In the genomic region with DNA sequence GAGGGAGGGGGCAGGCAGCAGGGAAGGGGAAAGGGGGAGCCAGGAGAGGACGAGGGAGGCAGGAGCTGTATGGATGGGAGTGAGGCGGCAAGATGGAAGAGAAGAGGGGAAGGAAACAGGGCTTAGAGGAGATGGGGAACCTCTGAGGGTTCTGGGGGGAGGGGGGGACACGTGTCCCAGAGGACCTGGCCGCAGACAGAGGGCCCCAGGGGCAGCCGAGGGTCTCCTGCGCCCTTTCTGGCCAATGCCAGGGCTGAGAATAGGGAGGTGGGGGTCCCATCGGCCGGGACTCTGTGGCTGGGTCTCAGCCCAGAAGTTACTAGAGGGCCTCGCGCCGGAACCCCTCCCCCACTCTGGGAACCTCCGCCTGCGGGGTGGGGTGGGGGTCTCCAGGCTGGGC, we compare ENCODE assay signal across 8 cellular contexts. TPM values are rescaled to one million over a fixed set of nuclear protein-coding genes. Genes with fewer than 3 reads are reported as not detected.
DNase-seq lines count a peak whose midpoint lies in the region; ATAC-seq and TF ChIP-seq lines count a peak whose summit lies in the region.
"Not testable (repeated sequence)": the region's sequence is repeated elsewhere in the genome, so short reads cannot be mapped to it uniquely, and the experiment has no call there.

No MANE protein-coding gene starts in this region.

- not testable (repeated sequence) for H3K9me3 Mint-ChIP-seq in activated CD4-positive, alpha-beta T cell treated with anti-CD3 and anti-CD28 coated beads, Interleukin-2, amount 10 ng/mL, durations not matched to agents 24 days and 14 days; glutamatergic neuron (ENCODE audit: unreplicated experiment); memory B cell

- not testable (repeated sequence) for H3K9me3 ChIP-seq in DOHH2 (ENCODE audit: control insufficient read depth, insufficient read depth, low read length); vagina

- not testable (repeated sequence) for H3K27me3 Mint-ChIP-seq in activated CD4-positive, alpha-beta T cell treated with anti-CD3 and anti-CD28 coated beads, Interleukin-2, amount 10 ng/mL, durations not matched to agents 24 days and 14 days; glutamatergic neuron (ENCODE audit: unreplicated experiment); memory B cell

- not testable (repeated sequence) for H3F3A ChIP-seq in DOHH2 (ENCODE audit: control insufficient read depth, insufficient read depth)

- peak; percentile 7 for ATAC-seq in memory B cell (ENCODE audit: low read depth)

- H3K27ac ChIP-seq in DOHH2 (ENCODE audit: low read depth, low read length): not testable (repeated sequence)
- H3K27ac ChIP-seq in caudate nucleus (ENCODE audit: low read depth, low read length) (peak overlapping the region; percentile 16), vagina (peak overlapping the region; percentile 60)

- H3K9me2 ChIP-seq in DOHH2 (replicated peaks; ENCODE audit: control insufficient read depth, low read length): not testable (repeated sequence)

- peak overlapping the region; percentile 55 for H3K4me3 ChIP-seq in DOHH2 (ENCODE audit: low read length)
- peak overlapping the region; percentile 59 to 69 for H3K4me3 ChIP-seq in vagina

- peak overlapping the region; percentile 37 for H3K27ac Mint-ChIP-seq in activated CD4-positive, alpha-beta T cell treated with anti-CD3 and anti-CD28 coated beads, Interleukin-2, amount 10 ng/mL, durations not matched to agents 24 days and 14 days
- H3K27ac Mint-ChIP-seq in glutamatergic neuron (ENCODE audit: unreplicated experiment) (peak overlapping the region; percentile 79), memory B cell (peak overlapping the region; percentile 41)

- H3K4me3 Mint-ChIP-seq in activated CD4-positive, alpha-beta T cell treated with anti-CD3 and anti-CD28 coated beads, Interleukin-2, amount 10 ng/mL, durations not matched to agents 24 days and 14 days: not testable (repeated sequence)
- H3K4me3 Mint-ChIP-seq in glutamatergic neuron (ENCODE audit: unreplicated experiment): peak overlapping the region; percentile 61
- peak overlapping the region; percentile 71 for H3K4me3 Mint-ChIP-seq in memory B cell

- H3K4me1 ChIP-seq in DOHH2 (ENCODE audit: control insufficient read depth, low read length): peaks cover 10% of the 10 kb centered on the region
- H3K4me1 ChIP-seq in vagina: peaks cover 10% of the 10 kb centered on the region

- H3K27me3 ChIP-seq in DOHH2 (ENCODE audit: control insufficient read depth, low read length); vagina: not testable (repeated sequence)

- not testable (repeated sequence) for H3K36me3 Mint-ChIP-seq in activated CD4-positive, alpha-beta T cell treated with anti-CD3 and anti-CD28 coated beads, Interleukin-2, amount 10 ng/mL, durations not matched to agents 24 days and 14 days (ENCODE audit: low read depth); glutamatergic neuron (ENCODE audit: unreplicated experiment); memory B cell

- DNase-seq in NCI-H2171 treated with DMSO at 0.1 percent for 48 hours (lab: John Stamatoyannopoulos, UW): peak; percentile 22
- not testable (repeated sequence) for DNase-seq in activated CD4-positive, alpha-beta T cell treated with anti-CD3 and anti-CD28 coated beads, Interleukin-2, amount 10 ng/mL, durations not matched to agents 24 days and 14 days; memory B cell (ENCODE audit: low spot score in 2 of 2)
- DNase-seq in caudate nucleus (lab: John Stamatoyannopoulos, UW): peak in 7 of 61 donors; percentile 9 to 28 (median 18)
- DNase-seq in glutamatergic neuron: peak; percentile 28
- peak; percentile 41 for DNase-seq in retina
- peak in 1 of 2 donors; percentile 52 for DNase-seq in vagina (ENCODE audit: extremely low spot score in 2 of 2)

- not testable (repeated sequence) for TF ChIP-seq CTCF in DOHH2 (IDR thresholded peaks at IDR 0.05; ENCODE audit: low read depth, low read length, poor library complexity, severe bottlenecking); glutamatergic neuron (IDR thresholded peaks at IDR 0.05; ENCODE audit: partially characterized antibody, unreplicated experiment); vagina (IDR thresholded peaks at IDR 0.05)

- H3K4me1 Mint-ChIP-seq in activated CD4-positive, alpha-beta T cell treated with anti-CD3 and anti-CD28 coated beads, Interleukin-2, amount 10 ng/mL, durations not matched to agents 24 days and 14 days; glutamatergic neuron (ENCODE audit: low read depth, unreplicated experiment); memory B cell: not testable (repeated sequence)

- not testable (repeated sequence) for TF ChIP-seq POLR2A in vagina (IDR thresholded peaks at IDR 0.05)

- H4K20me1 ChIP-seq in DOHH2 (ENCODE audit: control insufficient read depth, insufficient read depth, low read depth, low read length): not testable (repeated sequence)

- not testable (repeated sequence) for H3K36me3 ChIP-seq in DOHH2 (ENCODE audit: control insufficient read depth, low read length); vagina

- H3K4me2 ChIP-seq in DOHH2 (ENCODE audit: low read length): peak overlapping the region; percentile 55

- intact Hi-C loops in activated CD4-positive, alpha-beta T cell treated with anti-CD3 and anti-CD28 coated beads, Interleukin-2, amount 10 ng/mL, durations not matched to agents 24 days and 14 days (cut with micrococcal nuclease); vagina (cut with DNase I): not testable (repeated sequence)

- H3K79me2 ChIP-seq in DOHH2 (ENCODE audit: control insufficient read depth, low read length): not testable (repeated sequence)

RNA-seq across cellular contexts. Expression of gene RHOT1, which starts 58.8 kb away (rescaled TPM):
- 26.7 and 27.8 TPM in 2 replicates for total RNA-seq in activated CD4-positive, alpha-beta T cell treated with anti-CD3 and anti-CD28 coated beads, Interleukin-2, amount 10 ng/mL, durations not matched to agents 24 days and 14 days
- total RNA-seq in glutamatergic neuron (ENCODE audit: unreplicated experiment): 36.1 TPM
- total RNA-seq in vagina: 46.2 TPM
